Comparison of ENCODE assay signal across 6 cellular contexts in genomic region chr6:92716638-92717037, GRCh38.
"Had no signal": no experiment of that assay in that cellular context is flagged by ENCODE, and none has a peak within 500 bp of the region (broad histone marks: within the 10 kb centered on the region; RNA-seq: fewer than 3 reads in every experiment).

No MANE protein-coding gene starts in this region.

- H3K36me3 ChIP-seq: HAP-1 had no signal

- H3K9ac ChIP-seq: GM23248 had no signal

- H3K4me3 ChIP-seq: GM23248, HAP-1 had no signal

- H3K4me3 Mint-ChIP-seq: HFFc6 had no signal

- H3K27ac ChIP-seq: GM23248 had no signal

- ATAC-seq: HCT116 had no signal

- H3K9me3 ChIP-seq: HAP-1 had no signal

- H3K27ac Mint-ChIP-seq: HFFc6 had no signal

- DNase-seq: GM23248, GOT3, H7, HFFc6 had no signal

- H3K4me1 ChIP-seq: HAP-1 had no signal
